1 cellular context compared by ENCODE assay signal in genomic region chr11:2867142-2867541, GRCh38.
TF ChIP-seq lines count a peak whose summit lies in the region.

No MANE protein-coding gene starts in this region.

TF ChIP-seq in K562, 482 proteins besides CTCF, POLR2A, EP300 and RAD21 (continued from another document and continues in another):
- TF ChIP-seq MGA (IDR thresholded peaks at IDR 0.05) (no peak), ZBTB9 (CRISPR knock-in tag; IDR thresholded peaks at IDR 0.05) (no peak), ZNF3 (CRISPR knock-in tag; IDR thresholded peaks at IDR 0.05) (no peak), ZNF408 (CRISPR knock-in tag; IDR thresholded peaks at IDR 0.05; ENCODE audit: low read depth) (no peak), HINFP (tag; conservative IDR thresholded peaks at IDR 0.05; ENCODE audit: low read depth) (no peak), CBX1 (IDR thresholded peaks at IDR 0.05; ENCODE audit: low read depth) (peak; percentile 77; the same call in 1 of the 2 replicates), EGR1 (conservative IDR thresholded peaks at IDR 0.05) (no peak), NFE2 (IDR thresholded peaks at IDR 0.05; ENCODE audit: low read depth) (peak; percentile 18; the same call in 1 of the 2 replicates), WHSC1 (IDR thresholded peaks at IDR 0.05; ENCODE audit: low read length) (no peak), RCOR1 (IDR thresholded peaks at IDR 0.05; ENCODE audit: borderline replicate concordance in 1 of 2, low read depth in 2 of 2, low read length in 2 of 2) (peak in 1 of 2 experiments; percentile 50; a peak in 1 of 4 replicates), CBX3 (IDR thresholded peaks at IDR 0.05; ENCODE audit: borderline replicate concordance in 1 of 2, low read length in 2 of 2) (peak in 1 of 2 experiments; percentile 42; a peak in 1 of 3 replicates), ZNF780A (CRISPR knock-in tag; IDR thresholded peaks at IDR 0.05) (no peak), ARID4B (CRISPR knock-in tag; IDR thresholded peaks at IDR 0.05) (no peak), ZNF24 (IDR thresholded peaks at IDR 0.05) (no peak), ZBTB17 (CRISPR knock-in tag; IDR thresholded peaks at IDR 0.05) (no peak), CHD4 (IDR thresholded peaks at IDR 0.05; ENCODE audit: insufficient read depth, insufficient replicate concordance, low read depth, low read length, poor library complexity, severe bottlenecking) (no peak), DMBX1 (CRISPR knock-in tag; IDR thresholded peaks at IDR 0.05; ENCODE audit: borderline replicate concordance) (no peak), HMG20A (CRISPR knock-in tag; conservative IDR thresholded peaks at IDR 0.05) (no peak), ARID3B (CRISPR knock-in tag; IDR thresholded peaks at IDR 0.05; ENCODE audit: borderline replicate concordance) (no peak), MLX (CRISPR knock-in tag; conservative IDR thresholded peaks at IDR 0.05) (no peak), CXXC5 (CRISPR knock-in tag; IDR thresholded peaks at IDR 0.05) (0 out of 2 replicates have a peak, but pooled peaks have one; percentile 0), ZBTB34 (CRISPR knock-in tag; IDR thresholded peaks at IDR 0.05) (no peak), STAT5B (CRISPR knock-in tag; IDR thresholded peaks at IDR 0.05) (no peak), KDM4B (IDR thresholded peaks at IDR 0.05; ENCODE audit: borderline replicate concordance in 2 of 2, low read depth in 1 of 2) (no peak), SRSF1 (IDR thresholded peaks at IDR 0.05; ENCODE audit: low read depth, low read length) (no peak), SAFB2 (IDR thresholded peaks at IDR 0.05; ENCODE audit: borderline replicate concordance, low read depth, low read length, severe bottlenecking) (no peak), CBFA2T2 (conservative IDR thresholded peaks at IDR 0.05) (no peak), MAFK (IDR thresholded peaks at IDR 0.05; ENCODE audit: low read length) (peak; percentile 64), ZKSCAN8 (CRISPR knock-in tag; IDR thresholded peaks at IDR 0.05) (no peak), ZNF347 (CRISPR knock-in tag; IDR thresholded peaks at IDR 0.05; ENCODE audit: low read depth) (no peak), DLX4 (CRISPR knock-in tag; IDR thresholded peaks at IDR 0.05) (no peak), ZNF121 (CRISPR knock-in tag; conservative IDR thresholded peaks at IDR 0.05) (no peak), ZNF655 (CRISPR knock-in tag; IDR thresholded peaks at IDR 0.05) (no peak)
